ENCODE assay signal across 28 cellular contexts in the genomic region with DNA sequence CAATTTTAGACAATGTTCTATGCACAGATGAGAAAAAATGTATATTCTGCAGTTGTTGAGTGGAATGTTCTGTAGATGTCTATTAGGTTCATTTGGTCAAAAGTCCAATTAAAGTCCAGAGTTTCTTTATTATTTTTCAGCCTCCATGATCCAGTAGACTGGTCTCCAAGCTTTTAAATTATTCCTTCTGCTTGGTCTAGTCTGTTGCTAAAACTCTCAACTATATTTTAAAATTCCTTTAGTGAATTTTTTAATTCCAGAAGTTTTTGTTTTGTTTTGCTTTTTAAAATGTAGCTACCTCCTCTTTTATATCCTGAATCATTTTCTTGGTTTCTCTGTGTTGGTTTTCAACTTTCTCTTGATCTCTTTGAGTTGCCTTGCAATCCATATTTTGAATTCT.
"Had no signal": no experiment of that assay in that cellular context is flagged by ENCODE, and none has a peak within 500 bp of the region (broad histone marks: within the 10 kb centered on the region; RNA-seq: fewer than 3 reads in every experiment).

No MANE protein-coding gene starts in this region.

- H3K9me3 ChIP-seq: ovary, testis had no signal

- H3K9ac ChIP-seq: neural progenitor cell, parathyroid adenoma had no signal

- H2AFZ ChIP-seq: neural progenitor cell, parathyroid adenoma had no signal

- ATAC-seq: natural killer cell; psoas muscle; right cardiac atrium; sciatic nerve; stimulated activated memory B cell treated with anti-CD40 and anti-IgM and Interleukin-4, amounts not matched to agents 10 μg/mL and 1 μg/mL and 100 μg/mL, for 72 hours; stimulated activated naive CD8-positive, alpha-beta T cell treated with anti-CD3 and anti-CD28 coated beads, Interleukin-15, amount 100 ng/mL, for 72 hours; stimulated activated naive CD8-positive, alpha-beta T cell treated with anti-CD3 and anti-CD28 coated beads, Interleukin-15, Interleukin-2, amounts not matched to agents 100 U/mL and 50 U/mL, for 24 hours; upper lobe of right lung had no signal

- H3K4me3 ChIP-seq: neural progenitor cell, ovary, psoas muscle, skin epidermis, smooth muscle cell, spleen, suprapubic skin, testis, tibial artery, transverse colon, upper lobe of right lung, uterus had no signal

- H3K36me3 ChIP-seq: neural progenitor cell, ovary, spleen, suprapubic skin, transverse colon, upper lobe of right lung, uterus had no signal

- H3K27me3 ChIP-seq: neural progenitor cell, ovary, spleen, suprapubic skin, testis, tibial artery, transverse colon, upper lobe of right lung, uterus had no signal

- H3K4me2 ChIP-seq: neural progenitor cell, smooth muscle cell had no signal

- H3K27ac ChIP-seq: neural progenitor cell, ovary, parathyroid adenoma, psoas muscle, skin epidermis, spleen, suprapubic skin, testis, tibial artery, transverse colon, upper lobe of right lung, uterus had no signal

- DNase-seq: natural killer cell; occipital lobe; ovary; posterior cingulate gyrus; psoas muscle; right cardiac atrium; spleen; stimulated activated CD4-positive, alpha-beta T cell treated with anti-CD3 and anti-CD28 coated beads, Interleukin-12 subunit alpha, Interleukin-12 subunit beta, amount 100 ng/mL, for 4 hours; stimulated activated CD4-positive, alpha-beta T cell treated with anti-CD3 and anti-CD28 coated beads, Interleukin-1b, Interleukin-23, amount 100 ng/mL, for 48 hours; stimulated activated CD4-positive, alpha-beta T cell treated with anti-CD3 and anti-CD28 coated beads, Interleukin-4, amount 100 ng/mL, for 1 hour; stimulated activated CD4-positive, alpha-beta T cell treated with anti-CD3 and anti-CD28 coated beads, Interleukin-4, amount 100 ng/mL, for 4 hours; stimulated activated CD8-positive, alpha-beta memory T cell treated with anti-CD3 and anti-CD28 coated beads, Interleukin-4, amount 100 ng/mL, for 48 hours; stimulated activated naive CD4-positive, alpha-beta T cell; stimulated activated naive CD8-positive, alpha-beta T cell treated with anti-CD3 and anti-CD28 coated beads, Interleukin-15, amount 100 ng/mL, for 72 hours; stimulated activated naive CD8-positive, alpha-beta T cell treated with anti-CD3 and anti-CD28 coated beads, Interleukin-15, Interleukin-2, amounts not matched to agents 100 U/mL and 50 U/mL, for 24 hours; substantia nigra; testis; tibial artery; transverse colon; upper lobe of right lung; uterus had no signal

- H3K79me2 ChIP-seq: parathyroid adenoma had no signal

- H3K4me1 ChIP-seq: neural progenitor cell, parathyroid adenoma, psoas muscle, spleen, suprapubic skin, testis, tibial artery, transverse colon, upper lobe of right lung, uterus had no signal
